Comparison of ENCODE assay signal across 14 cellular contexts in genomic region chr9:70111641-70112236, GRCh38.
DNase-seq lines count a peak whose midpoint lies in the region; ATAC-seq and TF ChIP-seq lines count a peak whose summit lies in the region.
"Had no signal": no experiment of that assay in that cellular context is flagged by ENCODE, and none has a peak within 500 bp of the region (broad histone marks: within the 10 kb centered on the region; RNA-seq: fewer than 3 reads in every experiment).

No MANE protein-coding gene starts in this region.

- H3K36me3 Mint-ChIP-seq in activated naive CD4-positive, alpha-beta T cell treated with anti-CD3 and anti-CD28 coated beads, Interleukin-2, amount 50 U/mL, for 72 hours = no peaks in the 10 kb centered on the region
- no peaks in the 10 kb centered on the region for H3K36me3 Mint-ChIP-seq in activated naive CD4-positive, alpha-beta T cell treated with anti-CD3 and anti-CD28 coated beads for 36 hours (ENCODE audit: low read depth)
- H3K36me3 Mint-ChIP-seq in effector memory CD8-positive, alpha-beta T cell (ENCODE audit: insufficient read depth) = no peaks in the 10 kb centered on the region
- H3K36me3 Mint-ChIP-seq: activated naive CD4-positive, alpha-beta T cell treated with anti-CD3 and anti-CD28 coated beads, Interleukin-2, amount 10 ng/mL, durations not matched to agents 7 days and 5 days; naive thymus-derived CD4-positive, alpha-beta T cell had no signal

- no peaks in the 10 kb centered on the region for H3K9me3 ChIP-seq in uterus
- no peaks in the 10 kb centered on the region for H3K9me3 ChIP-seq in left ventricle myocardium inferior (replicated peaks)
- H3K9me3 ChIP-seq: Caco-2 had no signal

- peaks cover 44% of the 10 kb centered on the region for H3K4me1 ChIP-seq in foreskin keratinocyte
- H3K4me1 ChIP-seq in uterus = peaks cover 0 to 9% of the 10 kb centered on the region in 2 donors
- peaks cover 18% of the 10 kb centered on the region for H3K4me1 ChIP-seq in left ventricle myocardium inferior
- H3K4me1 ChIP-seq: Caco-2 had no signal

- peak; percentile 68 to 71 for ATAC-seq in activated naive CD4-positive, alpha-beta T cell treated with anti-CD3 and anti-CD28 coated beads, Interleukin-2, amount 50 U/mL, for 72 hours
- peak; percentile 97 for ATAC-seq in foreskin keratinocyte
- ATAC-seq in effector memory CD8-positive, alpha-beta T cell (replicated peaks) = no peak

- TF ChIP-seq POLR2A in uterus (IDR thresholded peaks at IDR 0.05) = no peak

- no peak overlapping the region for H3K27ac ChIP-seq in RWPE1
- peak overlapping the region; percentile 72 for H3K27ac ChIP-seq in foreskin keratinocyte
- H3K27ac ChIP-seq in uterus = peak overlapping the region; percentile 51 to 72
- no peak overlapping the region for H3K27ac ChIP-seq in left ventricle myocardium inferior (replicated peaks)
- H3K27ac ChIP-seq: brain microvascular endothelial cell had no signal

- H3K9me3 Mint-ChIP-seq in activated naive CD4-positive, alpha-beta T cell treated with anti-CD3 and anti-CD28 coated beads, Interleukin-2, amount 50 U/mL, for 72 hours = no peaks in the 10 kb centered on the region
- H3K9me3 Mint-ChIP-seq in activated naive CD4-positive, alpha-beta T cell treated with anti-CD3 and anti-CD28 coated beads for 36 hours = no peaks in the 10 kb centered on the region
- H3K9me3 Mint-ChIP-seq in effector memory CD8-positive, alpha-beta T cell = no peaks in the 10 kb centered on the region
- H3K9me3 Mint-ChIP-seq: activated naive CD4-positive, alpha-beta T cell treated with anti-CD3 and anti-CD28 coated beads, Interleukin-2, amount 10 ng/mL, durations not matched to agents 7 days and 5 days; naive thymus-derived CD4-positive, alpha-beta T cell; T-helper 1 cell treated with Interleukin-12 subunit alpha and Interleukin-12 subunit beta and Interleukin-4 antibody, amounts not matched to agents 30 μg/mL and 1 μg/mL, for 36 hours had no signal

- H3K4me3 ChIP-seq in uterus (no peak overlapping the region), left ventricle myocardium inferior (no peak overlapping the region)

- H3K27ac Mint-ChIP-seq in activated naive CD4-positive, alpha-beta T cell treated with anti-CD3 and anti-CD28 coated beads, Interleukin-2, amount 50 U/mL, for 72 hours = no peak overlapping the region
- no peak overlapping the region for H3K27ac Mint-ChIP-seq in activated naive CD4-positive, alpha-beta T cell treated with anti-CD3 and anti-CD28 coated beads for 36 hours
- H3K27ac Mint-ChIP-seq in effector memory CD8-positive, alpha-beta T cell = no peak overlapping the region
- H3K27ac Mint-ChIP-seq: activated naive CD4-positive, alpha-beta T cell treated with anti-CD3 and anti-CD28 coated beads, Interleukin-2, amount 10 ng/mL, durations not matched to agents 7 days and 5 days; naive thymus-derived CD4-positive, alpha-beta T cell; T-helper 1 cell treated with Interleukin-12 subunit alpha and Interleukin-12 subunit beta and Interleukin-4 antibody, amounts not matched to agents 30 μg/mL and 1 μg/mL, for 36 hours had no signal

- no peak overlapping the region for H3K4me3 Mint-ChIP-seq in activated naive CD4-positive, alpha-beta T cell treated with anti-CD3 and anti-CD28 coated beads for 36 hours
- no peak overlapping the region for H3K4me3 Mint-ChIP-seq in effector memory CD8-positive, alpha-beta T cell
- H3K4me3 Mint-ChIP-seq: activated naive CD4-positive, alpha-beta T cell treated with anti-CD3 and anti-CD28 coated beads, Interleukin-2, amount 10 ng/mL, durations not matched to agents 7 days and 5 days; T-helper 1 cell treated with Interleukin-12 subunit alpha and Interleukin-12 subunit beta and Interleukin-4 antibody, amounts not matched to agents 30 μg/mL and 1 μg/mL, for 36 hours had no signal

- H3K4me1 Mint-ChIP-seq in activated naive CD4-positive, alpha-beta T cell treated with anti-CD3 and anti-CD28 coated beads for 36 hours (ENCODE audit: low read depth) = peaks cover 9% of the 10 kb centered on the region
- H3K4me1 Mint-ChIP-seq in effector memory CD8-positive, alpha-beta T cell (ENCODE audit: low read depth in 2 of 2) = peaks cover 4 to 8% of the 10 kb centered on the region in 2 donors
- H3K4me1 Mint-ChIP-seq: activated naive CD4-positive, alpha-beta T cell treated with anti-CD3 and anti-CD28 coated beads, Interleukin-2, amount 10 ng/mL, durations not matched to agents 7 days and 5 days had no signal

- no peak for DNase-seq in activated naive CD4-positive, alpha-beta T cell treated with anti-CD3 and anti-CD28 coated beads, Interleukin-2, amount 50 U/mL, for 72 hours (ENCODE audit: low spot score in 2 of 2)
- no peak for DNase-seq in activated naive CD4-positive, alpha-beta T cell treated with anti-CD3 and anti-CD28 coated beads for 36 hours
- DNase-seq in RWPE1 (ENCODE audit: low spot score) (peak; percentile 64), foreskin keratinocyte (peak; percentile 91 to 95), uterus (no peak), left ventricle myocardium inferior (no peak), NCI-H526 (lab: John Stamatoyannopoulos, UW) (no peak)
- no peak for DNase-seq in effector memory CD8-positive, alpha-beta T cell
- DNase-seq: NCI-H524 treated with DMSO at 0.1 percent for 48 hours had no signal

- POLR2A ChIA-PET in RWPE1 (lab: Yijun Ruan, JAX; ENCODE audit: low non-redundant PET) = no interaction called here

- CTCF ChIA-PET in activated naive CD4-positive, alpha-beta T cell treated with anti-CD3 and anti-CD28 coated beads for 36 hours (lab: Charles Lee) = interaction anchor here (0.6 to 6.1 kb wide), 38 partner anchors 9 to 690 kb away, joined by 3 to 78 read pairs (median 4); no protein-coding TSS in a partner anchor
- CTCF ChIA-PET in RWPE1 (lab: Yijun Ruan, JAX) = interaction anchor here (0.6 to 5.3 kb wide), 22 partner anchors 8 to 685 kb away, joined by 3 to 81 read pairs (median 3); no protein-coding TSS in a partner anchor

- TF ChIP-seq CTCF in RWPE1 (conservative IDR thresholded peaks at IDR 0.05; ENCODE audit: low read depth) (no peak), foreskin keratinocyte (conservative IDR thresholded peaks at IDR 0.05) (no peak), uterus (IDR thresholded peaks at IDR 0.05) (no peak), left ventricle myocardium inferior (IDR thresholded peaks at IDR 0.05; ENCODE audit: borderline replicate concordance) (no peak)

- H3K36me3 ChIP-seq in uterus (no peaks in the 10 kb centered on the region), left ventricle myocardium inferior (peaks cover 10% of the 10 kb centered on the region)
- H3K36me3 ChIP-seq: brain microvascular endothelial cell had no signal

- intact Hi-C loops in activated naive CD4-positive, alpha-beta T cell treated with anti-CD3 and anti-CD28 coated beads for 36 hours (cut with micrococcal nuclease) = loop anchor here (1.0 to 10.0 kb wide), 4 partner anchors 139 to 689 kb away; no protein-coding TSS in a partner anchor
- intact Hi-C loops in uterus (cut with DNase I; ENCODE audit: low total_unique reads) = loop anchor here (5.0 kb wide), 1 partner anchor 139 kb away; no protein-coding TSS in a partner anchor
- intact Hi-C loops in left ventricle myocardium inferior (cut with micrococcal nuclease) = loop anchor here (5.0 to 10.0 kb wide), 2 partner anchors 113 to 139 kb away; no protein-coding TSS in a partner anchor

- peaks cover 3% of the 10 kb centered on the region for H3K27me3 Mint-ChIP-seq in activated naive CD4-positive, alpha-beta T cell treated with anti-CD3 and anti-CD28 coated beads for 36 hours (ENCODE audit: low read depth)
- peaks cover 45% of the 10 kb centered on the region in 2 donors for H3K27me3 Mint-ChIP-seq in effector memory CD8-positive, alpha-beta T cell

- no peaks in the 10 kb centered on the region for H3K27me3 ChIP-seq in foreskin keratinocyte
- H3K27me3 ChIP-seq in uterus = no peaks in the 10 kb centered on the region
- no peaks in the 10 kb centered on the region for H3K27me3 ChIP-seq in left ventricle myocardium inferior (ENCODE audit: low read depth)
- H3K27me3 ChIP-seq: brain microvascular endothelial cell had no signal

Comparison
In these comparisons a context has a peak if more than half of its experiments do, and no peak if none do; other contexts are left out.
1. DNase-seq: peak in RWPE1 (single experiment) and foreskin keratinocyte (2 of 2); none in activated naive CD4-positive, alpha-beta T cell treated with anti-CD3 and anti-CD28 coated beads, Interleukin-2, amount 50 U/mL, for 72 hours (0 of 2), activated naive CD4-positive, alpha-beta T cell treated with anti-CD3 and anti-CD28 coated beads for 36 hours (single experiment), uterus (0 of 2), effector memory CD8-positive, alpha-beta T cell (0 of 3), left ventricle myocardium inferior (single experiment) and NCI-H526 (0 of 2).
2. H3K27ac ChIP-seq: peak in foreskin keratinocyte (single experiment) and uterus (2 of 2); none in RWPE1 (single experiment) and left ventricle myocardium inferior (single experiment).